In the genomic region with DNA sequence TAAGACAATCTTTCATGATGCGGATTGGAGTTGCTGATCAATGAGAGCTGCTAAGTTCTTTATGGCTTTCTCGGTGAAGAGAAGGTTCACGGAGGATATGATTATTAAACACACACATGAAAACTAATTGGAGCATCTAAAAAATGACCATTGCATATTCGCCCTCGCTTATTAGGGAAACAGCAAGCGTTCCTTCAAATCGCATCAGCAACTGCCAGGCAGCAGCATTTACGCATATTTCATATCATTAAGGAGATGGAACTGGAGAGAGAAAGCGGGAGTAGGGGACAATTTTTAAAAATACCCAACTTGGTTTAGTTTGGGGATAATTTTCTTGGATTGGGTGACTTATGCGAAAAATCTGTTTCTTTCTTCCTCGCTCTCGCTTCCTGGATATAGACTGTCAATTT, we compare ENCODE assay signal across 8 cellular contexts. TPM values are rescaled to one million over a fixed set of nuclear protein-coding genes. Genes with fewer than 3 reads are reported as not detected.
DNase-seq lines count a peak whose midpoint lies in the region; TF ChIP-seq lines count a peak whose summit lies in the region.

No MANE protein-coding gene starts in this region.

- peaks cover 30% of the 10 kb centered on the region for H3K4me1 Mint-ChIP-seq in osteocyte (ENCODE audit: unreplicated experiment)

- peak overlapping the region; percentile 99 for H3K4me3 ChIP-seq in endocrine pancreas (ENCODE audit: control insufficient read depth, insufficient read depth, low read length)

- in situ Hi-C loops in Caki2 (cut with HindIII; ENCODE audit: low pct_unique_long_range_greater_than_20kb, low sequenced_read_pairs): no loop called here

- H3K27ac Mint-ChIP-seq in osteocyte (ENCODE audit: unreplicated experiment): no peak overlapping the region

- no peak for TF ChIP-seq CTCF in osteocyte (IDR thresholded peaks at IDR 0.05)

- H3K36me3 Mint-ChIP-seq in osteocyte (ENCODE audit: unreplicated experiment): no peaks in the 10 kb centered on the region

- H3K9me3 ChIP-seq in endocrine pancreas (ENCODE audit: control insufficient read depth, low read length): no peaks in the 10 kb centered on the region

- peaks cover 4% of the 10 kb centered on the region for H3K4me1 ChIP-seq in endocrine pancreas (ENCODE audit: control insufficient read depth, insufficient read depth, low read length)

- H3K27me3 Mint-ChIP-seq in osteocyte (ENCODE audit: unreplicated experiment): peaks cover 42% of the 10 kb centered on the region

- peak overlapping the region; percentile 65 for H3K9ac ChIP-seq in endocrine pancreas (ENCODE audit: control insufficient read depth, insufficient read depth, low read length)

- H3K9me3 Mint-ChIP-seq in osteocyte (ENCODE audit: unreplicated experiment): no peaks in the 10 kb centered on the region

- H3K4me3 Mint-ChIP-seq in osteocyte (ENCODE audit: unreplicated experiment): peak overlapping the region; percentile 92

- no peaks in the 10 kb centered on the region for H3K27me3 ChIP-seq in endocrine pancreas (ENCODE audit: control insufficient read depth, insufficient read depth, low read length)

- DNase-seq in Caki2 (ENCODE audit: low read depth) (peak; percentile 48), NCI-H1694 treated with DMSO at 0.1 percent for 48 hours (lab: John Stamatoyannopoulos, UW) (peak; percentile 41), osteocyte (ENCODE audit: extremely low spot score, unreplicated experiment) (no peak), NCI-H226 (no peak), NCI-H82 treated with DMSO at 0.1 percent for 48 hours (lab: John Stamatoyannopoulos, UW; ENCODE audit: unreplicated experiment) (no peak), Ammon's horn (ENCODE audit: low spot score) (no peak), NCI-H1417 treated with DMSO at 0.1 percent for 48 hours (lab: John Stamatoyannopoulos, UW) (no peak)

- no peaks in the 10 kb centered on the region for H3K36me3 ChIP-seq in endocrine pancreas (ENCODE audit: control insufficient read depth, insufficient read depth, low read length)

RNA-seq across cellular contexts. Expression of a gene that starts 0.7 kb away (rescaled TPM):
- total RNA-seq in Caki2 (2014; rRNA removed; shearing (Covaris generic); ENCODE audit: low replicate concordance): not detected in 2 replicates
- 0.42 and 1.1 TPM in 2 replicates for total RNA-seq in osteocyte

Comparison
In these comparisons a context has a peak if more than half of its experiments do, and no peak if none do; other contexts are left out.
1. DNase-seq: peak in Caki2 (single experiment) and NCI-H1694 treated with DMSO at 0.1 percent for 48 hours (single experiment); none in osteocyte (single experiment), NCI-H226 (single experiment), NCI-H82 treated with DMSO at 0.1 percent for 48 hours (single experiment), Ammon's horn (single experiment) and NCI-H1417 treated with DMSO at 0.1 percent for 48 hours (single experiment).